8 cellular contexts compared by ENCODE assay signal in genomic region chr2:237626813-237627451, GRCh38. TPM values are rescaled to one million over a fixed set of nuclear protein-coding genes. Genes with fewer than 3 reads are reported as not detected.
A peak's percentile ranks its signal among the peaks of the same experiment; 100 is the strongest.
DNase-seq lines count a peak whose midpoint lies in the region; ATAC-seq, FAIRE-seq and TF ChIP-seq lines count a peak whose summit lies in the region.
"Had no signal": no experiment of that assay in that cellular context is flagged by ENCODE, and none has a peak within 500 bp of the region (broad histone marks: within the 10 kb centered on the region; RNA-seq: fewer than 3 reads in every experiment).

No MANE protein-coding gene starts in this region.

- H3K27ac ChIP-seq in keratinocyte (ENCODE audit: control insufficient read depth, insufficient read depth, low read length) = no peak overlapping the region

- H3K79me2 ChIP-seq in keratinocyte (ENCODE audit: control insufficient read depth, insufficient read depth, low read length) = no peaks in the 10 kb centered on the region

- peak overlapping the region; percentile 65 for H3K4me3 Mint-ChIP-seq in MCF 10A (ENCODE audit: unreplicated experiment)
- H3K4me3 Mint-ChIP-seq in stimulated activated naive CD8-positive, alpha-beta T cell treated with anti-CD3 and anti-CD28 coated beads, Interleukin-15, amount 100 ng/mL, for 72 hours = peak overlapping the region; percentile 68 to 78

- H4K20me1 ChIP-seq in keratinocyte (ENCODE audit: control insufficient read depth, extremely low read depth, insufficient read depth, low read length) = no peaks in the 10 kb centered on the region

- H3K36me3 ChIP-seq in keratinocyte (ENCODE audit: control insufficient read depth in 2 of 2, extremely low read depth in 1 of 2, insufficient read depth in 2 of 2, low read length in 2 of 2) = no peaks in the 10 kb centered on the region

- no peaks in the 10 kb centered on the region for H3K36me3 Mint-ChIP-seq in MCF 10A (ENCODE audit: insufficient read depth, unreplicated experiment)

- TF ChIP-seq EP300 in Ishikawa (IDR thresholded peaks at IDR 0.05; ENCODE audit: borderline replicate concordance) = no peak

- peak overlapping the region in 1 of 3 experiments; percentile 34 for H3K4me3 ChIP-seq in keratinocyte (ENCODE audit: control insufficient read depth in 2 of 3, extremely low read depth in 1 of 3, insufficient read depth in 2 of 3, low read depth in 1 of 3, low read length in 3 of 3)

- peak overlapping the region; percentile 13 for H2AFZ ChIP-seq in keratinocyte (ENCODE audit: control insufficient read depth, low read length)

- H3K9me1 ChIP-seq in keratinocyte (ENCODE audit: control insufficient read depth, extremely low read depth, insufficient read depth, low read length) = no peaks in the 10 kb centered on the region

- no peak for FAIRE-seq in keratinocyte (lab: Jason Lieb, UNC)

- intact Hi-C loops in MCF 10A (cut with micrococcal nuclease) = no loop called here

- peak overlapping the region; percentile 46 for H3K4me2 ChIP-seq in keratinocyte (ENCODE audit: control insufficient read depth, extremely low read depth, insufficient read depth, low read depth, low read length)

- H3K27ac Mint-ChIP-seq in MCF 10A (ENCODE audit: low read depth, unreplicated experiment) = no peak overlapping the region
- peak overlapping the region in 1 of 2 donors; percentile 86 for H3K27ac Mint-ChIP-seq in stimulated activated naive CD8-positive, alpha-beta T cell treated with anti-CD3 and anti-CD28 coated beads, Interleukin-15, amount 100 ng/mL, for 72 hours

- H3K27me3 Mint-ChIP-seq in MCF 10A (ENCODE audit: insufficient read depth, unreplicated experiment) = peaks cover 41% of the 10 kb centered on the region
- H3K27me3 Mint-ChIP-seq in stimulated activated naive CD8-positive, alpha-beta T cell treated with anti-CD3 and anti-CD28 coated beads, Interleukin-15, amount 100 ng/mL, for 72 hours = peaks cover 31% of the 10 kb centered on the region

- no peaks in the 10 kb centered on the region for H3K4me1 Mint-ChIP-seq in MCF 10A (ENCODE audit: insufficient read depth, unreplicated experiment)
- H3K4me1 Mint-ChIP-seq in stimulated activated naive CD8-positive, alpha-beta T cell treated with anti-CD3 and anti-CD28 coated beads, Interleukin-15, amount 100 ng/mL, for 72 hours = peaks cover 34% of the 10 kb centered on the region

- TF ChIP-seq RAD21 in Ishikawa (IDR thresholded peaks at IDR 0.05; ENCODE audit: low read depth) = no peak

- POLR2A ChIA-PET in MCF 10A (lab: Yijun Ruan, JAX) (no interaction called here), GM10248 (lab: Yijun Ruan, JAX) (no interaction called here)

- no peak for DNase-seq in MCF 10A (ENCODE audit: unreplicated experiment)
- DNase-seq in keratinocyte (ENCODE audit: low read depth, low spot score) = no peak
- DNase-seq in stimulated activated naive CD8-positive, alpha-beta T cell treated with anti-CD3 and anti-CD28 coated beads, Interleukin-15, amount 100 ng/mL, for 72 hours = no peak
- DNase-seq in GM10248 (ENCODE audit: extremely low spot score) = no peak

- peaks cover 73% of the 10 kb centered on the region for H3K27me3 ChIP-seq in keratinocyte (ENCODE audit: control insufficient read depth, extremely low read depth, insufficient read depth, low read length)

- H3K9me3 ChIP-seq in keratinocyte (ENCODE audit: control insufficient read depth, low read depth, low read length) = no peaks in the 10 kb centered on the region

- no peak for ATAC-seq in stimulated activated naive CD8-positive, alpha-beta T cell treated with anti-CD3 and anti-CD28 coated beads, Interleukin-15, amount 100 ng/mL, for 72 hours
- ATAC-seq in HG03520 (IDR thresholded peaks at IDR 0.05; ENCODE audit: unreplicated experiment) (no peak), HG02981 (IDR thresholded peaks at IDR 0.05; ENCODE audit: unreplicated experiment) (no peak)
- ATAC-seq: HCT116 had no signal

- no peaks in the 10 kb centered on the region for H3K4me1 ChIP-seq in keratinocyte (ENCODE audit: control insufficient read depth, extremely low read depth, insufficient read depth, low read length)

- no peaks in the 10 kb centered on the region for H3K9me3 Mint-ChIP-seq in MCF 10A (ENCODE audit: unreplicated experiment)
- no peaks in the 10 kb centered on the region for H3K9me3 Mint-ChIP-seq in stimulated activated naive CD8-positive, alpha-beta T cell treated with anti-CD3 and anti-CD28 coated beads, Interleukin-15, amount 100 ng/mL, for 72 hours

- dilution Hi-C loops in keratinocyte (cut with MboI; ENCODE audit: extremely low pct_ligation_motif_present, low sequenced_read_pairs) = no loop called here

- no peak overlapping the region for H3K9ac ChIP-seq in keratinocyte (ENCODE audit: control insufficient read depth, extremely low read depth, insufficient read depth, low read length)

- CTCF ChIA-PET in MCF 10A (lab: Yijun Ruan, JAX) = no interaction called here
- CTCF ChIA-PET in GM10248 (lab: Yijun Ruan, JAX) = no interaction called here

- BruUV-seq in MCF 10A (replicated peaks; lab: Mats Ljungman, UMichigan) = no TSS peak

- TF ChIP-seq CTCF in MCF 10A (IDR thresholded peaks at IDR 0.05; ENCODE audit: unreplicated experiment) = no peak
- no peak for TF ChIP-seq CTCF in keratinocyte (optimal IDR thresholded peaks at IDR 0.05 in 1 of 3, IDR thresholded peaks at IDR 0.05 in 1 of 3, conservative IDR thresholded peaks at IDR 0.05 in 1 of 3; ENCODE audit: extremely low read depth in 1 of 3, insufficient read depth in 2 of 3, low read length in 3 of 3)
- TF ChIP-seq CTCF in GM10248 (IDR thresholded peaks at IDR 0.05; ENCODE audit: control extremely low read depth, extremely low read depth, low read depth, missing control alignments) = no peak

TF ChIP-seq in Ishikawa, 13 proteins besides CTCF, POLR2A, EP300 and RAD21:
- TF ChIP-seq ZBTB7A (IDR thresholded peaks at IDR 0.05; ENCODE audit: low read depth) (0 out of 2 replicates have a peak, but pooled peaks have one; percentile 45), TEAD4 (IDR thresholded peaks at IDR 0.05) (no peak), MAX (IDR thresholded peaks at IDR 0.05) (no peak)

RNA-seq across cellular contexts. Expression of gene LRRFIP1, which starts 0.5 kb away (rescaled TPM):
- total RNA-seq in MCF 10A (2022) = 197 and 201 TPM in 2 replicates
- polyA plus RNA-seq in keratinocyte = 69.7 to 115 TPM (median 112 TPM) in 3 replicates
- 305 TPM for polyA plus RNA-seq in keratinocyte (2011; ENCODE audit: low read depth)
- 67.2 and 85.7 TPM in 2 replicates for polyA plus RNA-seq in keratinocyte (2011; cell fraction: cytosol; rRNA removed)
- polyA plus RNA-seq in keratinocyte (2011; cell fraction: nucleus; rRNA removed) = 110 and 143 TPM in 2 replicates
- 74.2 and 112 TPM in 2 replicates for polyA plus RNA-seq in keratinocyte (2012; ENCODE audit: low replicate concordance)
- 31.8 to 118 TPM (median 45.0 TPM) in 3 replicates for polyA minus RNA-seq in keratinocyte
- 40.3 TPM for polyA minus RNA-seq in keratinocyte (2011; cell fraction: cytosol; rRNA and poly(A)+ RNA removed)
- 62.3 and 149 TPM in 2 replicates for polyA minus RNA-seq in keratinocyte (2011; cell fraction: nucleus; rRNA and poly(A)+ RNA removed)

RNA-seq across cellular contexts. Expression of gene RAB17, which starts 36.4 kb away (rescaled TPM):
- 10.6 and 17.2 TPM in 2 replicates for total RNA-seq in MCF 10A (2022)
- 1.4 to 3.7 TPM (median 2.4 TPM) in 3 replicates for polyA plus RNA-seq in keratinocyte
- 0.45 TPM for polyA plus RNA-seq in keratinocyte (2011; ENCODE audit: low read depth)
- polyA plus RNA-seq in keratinocyte (2011; cell fraction: cytosol; rRNA removed) = 1.2 and 2.1 TPM in 2 replicates
- polyA plus RNA-seq in keratinocyte (2011; cell fraction: nucleus; rRNA removed) = 1.9 and 2.1 TPM in 2 replicates
- polyA plus RNA-seq in keratinocyte (2012; ENCODE audit: low replicate concordance) = 1.2 and 2.3 TPM in 2 replicates
- polyA minus RNA-seq in keratinocyte = 0.92 to 3.0 TPM (median 1.3 TPM) in 3 replicates
- 4.0 TPM for polyA minus RNA-seq in keratinocyte (2011; cell fraction: cytosol; rRNA and poly(A)+ RNA removed)
- 0.23 and 2.1 TPM in 2 replicates for polyA minus RNA-seq in keratinocyte (2011; cell fraction: nucleus; rRNA and poly(A)+ RNA removed)
